In genomic region chr4:148376151-148376550, GRCh38 we compare ENCODE assay signal across 8 cellular contexts.
DNase-seq lines count a peak whose midpoint lies in the region; ATAC-seq and TF ChIP-seq lines count a peak whose summit lies in the region.

No MANE protein-coding gene starts in this region.

- H3K27me3 ChIP-seq in Loucy (ENCODE audit: insufficient read depth, low read length, poor library complexity, severe bottlenecking) = no peaks in the 10 kb centered on the region
- no peaks in the 10 kb centered on the region for H3K27me3 ChIP-seq in adipocyte (replicated peaks; ENCODE audit: control insufficient read depth, insufficient read depth, low read length)
- H3K27me3 ChIP-seq in thoracic aorta (replicated peaks; ENCODE audit: insufficient read depth) = no peaks in the 10 kb centered on the region

- no peaks in the 10 kb centered on the region for H3K27me3 Mint-ChIP-seq in Calu3 (ENCODE audit: unreplicated experiment)

- peak overlapping the region; percentile 41 for H3K4me3 Mint-ChIP-seq in Calu3 (ENCODE audit: low read depth, unreplicated experiment)

- H3K9me2 ChIP-seq in Loucy (replicated peaks; ENCODE audit: low read depth, low read length) = no peaks in the 10 kb centered on the region

- no peak overlapping the region for H3K27ac ChIP-seq in thoracic aorta

- H3K9ac ChIP-seq in Loucy (ENCODE audit: low read depth, low read length, poor library complexity, severe bottlenecking) = peak overlapping the region; percentile 61
- no peak overlapping the region for H3K9ac ChIP-seq in adipocyte (ENCODE audit: low read length)

- H3K4me1 ChIP-seq in Loucy (ENCODE audit: insufficient read depth, low read length, poor library complexity, severe bottlenecking) (peaks cover 18% of the 10 kb centered on the region), adipocyte (ENCODE audit: control insufficient read depth, insufficient read depth, low read length) (no peaks in the 10 kb centered on the region), thoracic aorta (ENCODE audit: control insufficient read depth in 1 of 2, low read depth in 2 of 2) (peaks cover 3 to 4% of the 10 kb centered on the region in 2 donors)

- peak overlapping the region; percentile 66 for H3K4me3 ChIP-seq in Loucy (ENCODE audit: low read length, poor library complexity, severe bottlenecking)
- no peak overlapping the region for H3K4me3 ChIP-seq in adipocyte (ENCODE audit: low read length)
- peak overlapping the region; percentile 62 for H3K4me3 ChIP-seq in thoracic aorta

- DNase-seq in Calu3 = peak; percentile 56
- peak; percentile 23 for DNase-seq in adipocyte (ENCODE audit: low read depth)
- DNase-seq in iris pigment epithelial cell (ENCODE audit: low read depth) = peak; percentile 57
- no peak for DNase-seq in thoracic aorta (ENCODE audit: low spot score)
- no peak for DNase-seq in occipital lobe (lab: John Stamatoyannopoulos, UW)

- CTCF ChIA-PET in Calu3 (lab: Charles Lee) = no interaction called here

- peak overlapping the region; percentile 86 for H3K27ac Mint-ChIP-seq in Calu3 (ENCODE audit: unreplicated experiment)

- no peaks in the 10 kb centered on the region for H3K9me3 Mint-ChIP-seq in Calu3 (ENCODE audit: low read depth, unreplicated experiment)

- H4K20me1 ChIP-seq in Loucy (ENCODE audit: insufficient read depth, low read length, poor library complexity, severe bottlenecking) = no peaks in the 10 kb centered on the region

- no TSS peak for BruUV-seq in Calu3 (replicated peaks; lab: Mats Ljungman, UMichigan)

- intact Hi-C loops in Calu3 (cut with micrococcal nuclease; ENCODE audit: unreplicated experiment) = no loop called here

- H3K36me3 ChIP-seq in Loucy (ENCODE audit: insufficient read depth, low read length) (no peaks in the 10 kb centered on the region), adipocyte (ENCODE audit: control insufficient read depth, insufficient read depth, low read length, severe bottlenecking) (no peaks in the 10 kb centered on the region), thoracic aorta (no peaks in the 10 kb centered on the region)

- peak overlapping the region; percentile 62 for H3K4me2 ChIP-seq in Loucy (ENCODE audit: low read depth, low read length, poor library complexity, severe bottlenecking)

- H3K9me3 ChIP-seq in Loucy (ENCODE audit: insufficient read depth, low read depth, low read length) (no peaks in the 10 kb centered on the region), adipocyte (ENCODE audit: control insufficient read depth, low read length) (no peaks in the 10 kb centered on the region), thoracic aorta (no peaks in the 10 kb centered on the region)

- no peaks in the 10 kb centered on the region for H3K79me2 ChIP-seq in Loucy (ENCODE audit: insufficient read depth, low read length)

- no peak for TF ChIP-seq CTCF in Calu3 (IDR thresholded peaks at IDR 0.05; ENCODE audit: unreplicated experiment)
- no peak for TF ChIP-seq CTCF in Loucy (conservative IDR thresholded peaks at IDR 0.05; ENCODE audit: low read length)
- no peak for TF ChIP-seq CTCF in thoracic aorta (IDR thresholded peaks at IDR 0.05)

- peaks cover 22% of the 10 kb centered on the region for H3K4me1 Mint-ChIP-seq in Calu3 (ENCODE audit: low read depth, unreplicated experiment)

- H3K36me3 Mint-ChIP-seq in Calu3 (ENCODE audit: insufficient read depth, unreplicated experiment) = peaks cover 5% of the 10 kb centered on the region

- ATAC-seq in thoracic aorta (ENCODE audit: insufficient number of reproducible peaks, low FRiP score, low read depth) (no peak), GM21786 (IDR thresholded peaks at IDR 0.05; ENCODE audit: unreplicated experiment) (no peak), HG02571 (IDR thresholded peaks at IDR 0.05; ENCODE audit: unreplicated experiment) (no peak)

- peak overlapping the region; percentile 81 for H2AFZ ChIP-seq in Loucy (ENCODE audit: low read length)

- no peaks in the 10 kb centered on the region; the same call in 1 of the 2 replicates for H3F3A ChIP-seq in Loucy (ENCODE audit: low read depth)

Comparison
In these comparisons a context has a peak if more than half of its experiments do, and no peak if none do; other contexts are left out.
1. DNase-seq: peak in Calu3 (single experiment), adipocyte (single experiment) and iris pigment epithelial cell (single experiment); none in thoracic aorta (single experiment) and occipital lobe (single experiment).